In the genomic region with DNA sequence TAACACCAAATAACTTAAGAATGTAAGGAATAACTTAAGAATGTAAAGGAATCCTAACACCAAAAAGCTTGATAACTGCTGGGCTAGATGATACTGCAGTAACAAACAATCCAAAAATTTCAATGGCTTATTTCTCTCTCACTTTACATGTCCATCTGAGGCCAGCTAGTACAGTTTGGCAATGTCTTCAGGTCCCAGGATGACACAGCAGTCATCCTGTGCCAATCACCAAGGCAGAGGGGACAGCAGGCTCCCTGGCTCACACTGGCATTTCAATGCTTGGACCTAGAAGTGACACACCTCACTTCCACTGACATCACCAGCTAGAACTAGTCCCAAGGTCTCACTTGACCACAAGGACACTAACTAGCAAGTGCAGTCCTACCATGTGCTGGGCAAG, we compare ENCODE assay signal across 21 cellular contexts. TPM values are rescaled to one million over a fixed set of nuclear protein-coding genes. Genes with fewer than 3 reads are reported as not detected.
A peak's percentile ranks its signal among the peaks of the same experiment; 100 is the strongest.
DNase-seq lines count a peak whose midpoint lies in the region; ATAC-seq and TF ChIP-seq lines count a peak whose summit lies in the region.
"Had no signal": no experiment of that assay in that cellular context is flagged by ENCODE, and none has a peak within 500 bp of the region (broad histone marks: within the 10 kb centered on the region; RNA-seq: fewer than 3 reads in every experiment).

No MANE protein-coding gene starts in this region.

- no peak overlapping the region for H3K27ac Mint-ChIP-seq in activated naive CD4-positive, alpha-beta T cell treated with anti-CD3 and anti-CD28 coated beads for 36 hours
- H3K27ac Mint-ChIP-seq: activated B cell treated with CpG ODN at 0.5 μM for 24 hours; activated CD8-positive, alpha-beta T cell treated with anti-CD3 and anti-CD28 coated beads, Interleukin-2, amount 10 ng/mL, durations not matched to agents 7 days and 5 days; activated naive CD8-positive, alpha-beta T cell treated with anti-CD3 and anti-CD28 coated beads, Interleukin-2, amount 10 ng/mL, durations not matched to agents 7 days and 5 days had no signal

- no peak for TF ChIP-seq POLR2A in prostate gland (IDR thresholded peaks at IDR 0.05)

- DNase-seq in AG08395 (ENCODE audit: low spot score) (peak; percentile 27), NCI-H226 (peak; percentile 4), fibroblast of gingiva (ENCODE audit: low read depth) (peak; percentile 10), kidney tubule cell (ENCODE audit: low spot score) (peak; percentile 68), NCI-H774 (lab: John Stamatoyannopoulos, UW) (no peak), prostate gland (ENCODE audit: low spot score) (no peak)
- DNase-seq in activated naive CD4-positive, alpha-beta T cell treated with anti-CD3 and anti-CD28 coated beads for 36 hours = no peak
- DNase-seq: activated B cell treated with CpG ODN at 0.5 μM for 24 hours; activated CD8-positive, alpha-beta T cell treated with anti-CD3 and anti-CD28 coated beads, Interleukin-2, amount 10 ng/mL, durations not matched to agents 7 days and 5 days; activated naive CD8-positive, alpha-beta T cell treated with anti-CD3 and anti-CD28 coated beads, Interleukin-2, amount 10 ng/mL, durations not matched to agents 7 days and 5 days; CD8-positive, alpha-beta memory T cell; central memory CD4-positive, alpha-beta T cell; glutamatergic neuron; mucosa of descending colon; NCI-H1092 treated with DMSO at 0.1 percent for 48 hours; NCI-H2171; stimulated activated naive CD4-positive, alpha-beta T cell; transverse colon had no signal

- H3K4me3 ChIP-seq in prostate gland = no peak overlapping the region
- H3K4me3 ChIP-seq: mucosa of descending colon, transverse colon had no signal

- intact Hi-C loops in activated naive CD4-positive, alpha-beta T cell treated with anti-CD3 and anti-CD28 coated beads for 36 hours (cut with micrococcal nuclease) = no loop called here
- intact Hi-C loops in prostate gland (cut with DNase I) = no loop called here

- H3K27me3 ChIP-seq in prostate gland (replicated peaks; ENCODE audit: insufficient read depth) = no peaks in the 10 kb centered on the region
- H3K27me3 ChIP-seq: transverse colon had no signal

- no peaks in the 10 kb centered on the region for H3K9me3 Mint-ChIP-seq in activated naive CD4-positive, alpha-beta T cell treated with anti-CD3 and anti-CD28 coated beads for 36 hours
- H3K9me3 Mint-ChIP-seq: activated B cell treated with CpG ODN at 0.5 μM for 24 hours; activated naive CD8-positive, alpha-beta T cell treated with anti-CD3 and anti-CD28 coated beads, Interleukin-2, amount 10 ng/mL, durations not matched to agents 7 days and 5 days; CD8-positive, alpha-beta memory T cell had no signal

- no peaks in the 10 kb centered on the region for H3K36me3 Mint-ChIP-seq in activated naive CD4-positive, alpha-beta T cell treated with anti-CD3 and anti-CD28 coated beads for 36 hours (ENCODE audit: low read depth)

- no peaks in the 10 kb centered on the region for H3K9me3 ChIP-seq in prostate gland
- H3K9me3 ChIP-seq: mucosa of descending colon, transverse colon had no signal

- H3K4me3 Mint-ChIP-seq in activated naive CD4-positive, alpha-beta T cell treated with anti-CD3 and anti-CD28 coated beads for 36 hours = no peak overlapping the region
- H3K4me3 Mint-ChIP-seq: activated B cell treated with CpG ODN at 0.5 μM for 24 hours; activated CD8-positive, alpha-beta T cell treated with anti-CD3 and anti-CD28 coated beads, Interleukin-2, amount 10 ng/mL, durations not matched to agents 7 days and 5 days; activated naive CD8-positive, alpha-beta T cell treated with anti-CD3 and anti-CD28 coated beads, Interleukin-2, amount 10 ng/mL, durations not matched to agents 7 days and 5 days; CD8-positive, alpha-beta memory T cell had no signal

- H3K4me1 Mint-ChIP-seq in activated naive CD4-positive, alpha-beta T cell treated with anti-CD3 and anti-CD28 coated beads for 36 hours (ENCODE audit: low read depth) = peaks cover 7% of the 10 kb centered on the region
- H3K4me1 Mint-ChIP-seq: activated B cell treated with CpG ODN at 0.5 μM for 24 hours had no signal

- H3K27ac ChIP-seq in prostate gland = no peak overlapping the region
- H3K27ac ChIP-seq: KMS-11, parathyroid adenoma, transverse colon had no signal

- TF ChIP-seq CTCF in prostate gland (IDR thresholded peaks at IDR 0.05) = no peak

- no peaks in the 10 kb centered on the region for H3K36me3 ChIP-seq in prostate gland
- H3K36me3 ChIP-seq: transverse colon had no signal

- no peaks in the 10 kb centered on the region for H3K27me3 Mint-ChIP-seq in activated naive CD4-positive, alpha-beta T cell treated with anti-CD3 and anti-CD28 coated beads for 36 hours (ENCODE audit: low read depth)
- H3K27me3 Mint-ChIP-seq: activated B cell treated with CpG ODN at 0.5 μM for 24 hours; activated naive CD8-positive, alpha-beta T cell treated with anti-CD3 and anti-CD28 coated beads, Interleukin-2, amount 10 ng/mL, durations not matched to agents 7 days and 5 days; CD8-positive, alpha-beta memory T cell had no signal

- H3K4me1 ChIP-seq in prostate gland (replicated peaks) = no peaks in the 10 kb centered on the region
- H3K4me1 ChIP-seq: parathyroid adenoma, transverse colon had no signal

- CTCF ChIA-PET in activated naive CD4-positive, alpha-beta T cell treated with anti-CD3 and anti-CD28 coated beads for 36 hours (lab: Charles Lee) = interaction anchor here (1.1 to 1.6 kb wide), 2 partner anchors 15 kb away, joined by 3 to 4 read pairs; a partner anchor contains a TSS

- ATAC-seq in GM19395 (IDR thresholded peaks at IDR 0.05; ENCODE audit: unreplicated experiment) = no peak
- ATAC-seq: activated CD8-positive, alpha-beta T cell treated with anti-CD3 and anti-CD28 coated beads, Interleukin-2, amount 10 ng/mL, durations not matched to agents 7 days and 5 days; mucosa of descending colon had no signal

RNA-seq across cellular contexts. Expression of a gene that starts 15.3 kb away (rescaled TPM):
- total RNA-seq in activated naive CD4-positive, alpha-beta T cell treated with anti-CD3 and anti-CD28 coated beads for 36 hours = 10 to 100 TPM; 31.6 to 32.5 TPM
- 10 to 100 TPM; 32.9 to 52.8 TPM for total RNA-seq in prostate gland

Comparison
In these comparisons a context has a peak if more than half of its experiments do, and no peak if none do; other contexts are left out.
1. DNase-seq: peak in AG08395 (single experiment), NCI-H226 (single experiment), fibroblast of gingiva (single experiment) and kidney tubule cell (single experiment); none in NCI-H774 (single experiment), activated naive CD4-positive, alpha-beta T cell treated with anti-CD3 and anti-CD28 coated beads for 36 hours (single experiment) and prostate gland (single experiment).